ENCODE assay signal across 21 cellular contexts in genomic region chr11:128964463-128964930, GRCh38. TPM values are rescaled to one million over a fixed set of nuclear protein-coding genes. Genes with fewer than 3 reads are reported as not detected.
DNase-seq lines count a peak whose midpoint lies in the region; ATAC-seq and TF ChIP-seq lines count a peak whose summit lies in the region.
"Had no signal": no experiment of that assay in that cellular context is flagged by ENCODE, and none has a peak within 500 bp of the region (broad histone marks: within the 10 kb centered on the region; RNA-seq: fewer than 3 reads in every experiment).

No MANE protein-coding gene starts in this region.

- no peaks in the 10 kb centered on the region for H4K20me1 ChIP-seq in osteoblast (ENCODE audit: insufficient read depth, low read length)

- no peak overlapping the region for H3K27ac Mint-ChIP-seq in activated naive CD4-positive, alpha-beta T cell treated with anti-CD3 and anti-CD28 coated beads, Interleukin-2, amount 10 ng/mL, durations not matched to agents 7 days and 5 days
- H3K27ac Mint-ChIP-seq: naive thymus-derived CD8-positive, alpha-beta T cell had no signal

- H3K79me2 ChIP-seq in osteoblast (ENCODE audit: insufficient read depth, low read length) = no peaks in the 10 kb centered on the region

- no peak overlapping the region for H3K4me2 ChIP-seq in osteoblast (ENCODE audit: insufficient read depth, low read length)

- H3K27me3 Mint-ChIP-seq in activated naive CD4-positive, alpha-beta T cell treated with anti-CD3 and anti-CD28 coated beads, Interleukin-2, amount 10 ng/mL, durations not matched to agents 7 days and 5 days = no peaks in the 10 kb centered on the region
- H3K27me3 Mint-ChIP-seq: naive thymus-derived CD8-positive, alpha-beta T cell; stimulated activated naive CD8-positive, alpha-beta T cell treated with anti-CD3 and anti-CD28 coated beads, Interleukin-15, amount 100 ng/mL, for 72 hours had no signal

- no peak overlapping the region for H3K4me3 Mint-ChIP-seq in activated naive CD4-positive, alpha-beta T cell treated with anti-CD3 and anti-CD28 coated beads, Interleukin-2, amount 10 ng/mL, durations not matched to agents 7 days and 5 days
- H3K4me3 Mint-ChIP-seq: naive thymus-derived CD8-positive, alpha-beta T cell had no signal

- peaks cover 0 to 14% of the 10 kb centered on the region in 2 donors for H3K36me3 ChIP-seq in left lung
- peaks cover 4% of the 10 kb centered on the region for H3K36me3 ChIP-seq in osteoblast (ENCODE audit: insufficient read depth, low read length)
- H3K36me3 ChIP-seq: SJSA1 had no signal

- H3K9me3 Mint-ChIP-seq in activated naive CD4-positive, alpha-beta T cell treated with anti-CD3 and anti-CD28 coated beads, Interleukin-2, amount 10 ng/mL, durations not matched to agents 7 days and 5 days = no peaks in the 10 kb centered on the region
- H3K9me3 Mint-ChIP-seq: naive thymus-derived CD8-positive, alpha-beta T cell; stimulated activated naive CD8-positive, alpha-beta T cell treated with anti-CD3 and anti-CD28 coated beads, Interleukin-15, amount 100 ng/mL, for 72 hours had no signal

- no peak overlapping the region for H2AFZ ChIP-seq in osteoblast (ENCODE audit: low read length)

- ATAC-seq in left lung = peak; percentile 82
- ATAC-seq: HCT116; naive thymus-derived CD8-positive, alpha-beta T cell had no signal

- H3K36me3 Mint-ChIP-seq in activated naive CD4-positive, alpha-beta T cell treated with anti-CD3 and anti-CD28 coated beads, Interleukin-2, amount 10 ng/mL, durations not matched to agents 7 days and 5 days = peaks cover 2% of the 10 kb centered on the region

- TF ChIP-seq CTCF in left lung (IDR thresholded peaks at IDR 0.05) = no peak
- TF ChIP-seq CTCF in osteoblast (IDR thresholded peaks at IDR 0.05; ENCODE audit: extremely low read depth, low read depth, low read length) = no peak

- H3K4me3 ChIP-seq in left lung (no peak overlapping the region), osteoblast (ENCODE audit: insufficient read depth, low read length) (no peak overlapping the region)
- H3K4me3 ChIP-seq: SJSA1, upper lobe of left lung had no signal

- peak; percentile 28 for DNase-seq in NCI-H2107 treated with DMSO at 0.1 percent for 48 hours (lab: John Stamatoyannopoulos, UW; ENCODE audit: unreplicated experiment)
- DNase-seq in NCI-H2107 (lab: John Stamatoyannopoulos, UW) = no peak
- DNase-seq in DMS79 (lab: John Stamatoyannopoulos, UW) = peak; percentile 81
- peak; percentile 87 for DNase-seq in NCI-H524 treated with DMSO at 0.1 percent for 48 hours (lab: John Stamatoyannopoulos, UW)
- no peak for DNase-seq in left lung
- DNase-seq in osteoblast (ENCODE audit: insufficient read length, low spot score, missing footprints) = no peak
- no peak for DNase-seq in activated naive CD4-positive, alpha-beta T cell treated with anti-CD3 and anti-CD28 coated beads, Interleukin-2, amount 10 ng/mL, durations not matched to agents 7 days and 5 days
- DNase-seq in NCI-H1694 treated with DMSO at 0.1 percent for 48 hours (lab: John Stamatoyannopoulos, UW) = no peak
- DNase-seq: activated CD4-positive, alpha-beta T cell treated with anti-CD3 and anti-CD28 coated beads, Interleukin-2, amount 50 U/mL, for 1 hour; activated effector memory CD4-positive, alpha-beta T cell treated with Interleukin-2 at 50 U/mL for 16 hours; foreskin melanocyte; naive thymus-derived CD8-positive, alpha-beta T cell; NCI-H226; stimulated activated naive CD8-positive, alpha-beta T cell treated with anti-CD3 and anti-CD28 coated beads, Interleukin-15, amount 100 ng/mL, for 72 hours; T1000; upper lobe of left lung had no signal

- H3K27me3 ChIP-seq in left lung (no peaks in the 10 kb centered on the region), osteoblast (ENCODE audit: insufficient read depth, low read length) (no peaks in the 10 kb centered on the region)
- H3K27me3 ChIP-seq: SJSA1, upper lobe of left lung had no signal

- CTCF ChIA-PET in activated naive CD4-positive, alpha-beta T cell treated with anti-CD3 and anti-CD28 coated beads, Interleukin-2, amount 10 ng/mL, durations not matched to agents 7 days and 5 days (lab: Charles Lee) = interaction anchor here (0.6 to 12.9 kb wide), 3 partner anchors 78 to 813 kb away, joined by 3 to 219 read pairs (median 3); no protein-coding TSS in a partner anchor

- H3K4me1 ChIP-seq in left lung (peaks cover 0 to 8% of the 10 kb centered on the region in 2 donors), osteoblast (ENCODE audit: insufficient read depth, low read length) (no peaks in the 10 kb centered on the region)
- H3K4me1 ChIP-seq: SJSA1 had no signal

- peaks cover 38% of the 10 kb centered on the region for H3K4me1 Mint-ChIP-seq in activated naive CD4-positive, alpha-beta T cell treated with anti-CD3 and anti-CD28 coated beads, Interleukin-2, amount 10 ng/mL, durations not matched to agents 7 days and 5 days

- H3K27ac ChIP-seq in left lung (no peak overlapping the region), osteoblast (ENCODE audit: low read depth, low read length) (no peak overlapping the region)
- H3K27ac ChIP-seq: C4-2B, SJSA1, upper lobe of left lung had no signal

- intact Hi-C loops in left lung (cut with DNase I) = no loop called here

- H3K9me3 ChIP-seq in left lung (no peaks in the 10 kb centered on the region), osteoblast (ENCODE audit: low read depth, low read length) (no peaks in the 10 kb centered on the region)
- H3K9me3 ChIP-seq: SJSA1, upper lobe of left lung had no signal

RNA-seq across cellular contexts. Expression of gene TP53AIP1, which starts 21.8 kb away (rescaled TPM):
- under 1 TPM in 1 of 2 donors, not detected in 1; 0.39 TPM for total RNA-seq in left lung
- total RNA-seq in osteoblast = under 0.01 TPM in 1 of 2 replicates, not detected in the other
- total RNA-seq: Daoy; HT1080; naive thymus-derived CD8-positive, alpha-beta T cell; SJSA1 had no signal

Comparison
In these comparisons a context has a peak if more than half of its experiments do, and no peak if none do; other contexts are left out.
1. DNase-seq: peak in NCI-H2107 treated with DMSO at 0.1 percent for 48 hours (single experiment), DMS79 (single experiment) and NCI-H524 treated with DMSO at 0.1 percent for 48 hours (single experiment); none in NCI-H2107 (single experiment), left lung (0 of 2), osteoblast (single experiment), activated naive CD4-positive, alpha-beta T cell treated with anti-CD3 and anti-CD28 coated beads, Interleukin-2, amount 10 ng/mL, durations not matched to agents 7 days and 5 days (single experiment) and NCI-H1694 treated with DMSO at 0.1 percent for 48 hours (single experiment).